ENCODE assay signal across 17 cellular contexts in the genomic region with DNA sequence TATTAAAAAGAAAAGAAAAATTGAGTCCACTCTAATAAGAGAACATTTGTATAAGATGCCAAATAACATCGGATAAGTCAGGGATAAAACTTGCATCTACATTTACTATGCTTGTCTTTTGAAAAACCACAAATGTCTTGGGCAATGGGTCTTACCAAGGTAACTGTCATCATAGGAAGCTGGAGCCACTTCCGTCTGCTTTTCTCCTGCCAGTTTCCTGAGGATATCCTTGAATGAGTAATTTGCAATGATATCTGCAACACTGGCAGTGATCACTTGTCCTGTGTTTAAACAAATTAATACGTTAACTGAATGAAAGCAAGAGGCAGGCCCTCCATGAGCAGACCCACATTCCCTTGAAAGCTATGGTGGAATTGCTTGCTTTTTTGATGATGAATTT.
"Had no signal": no experiment of that assay in that cellular context is flagged by ENCODE, and none has a peak within 500 bp of the region (broad histone marks: within the 10 kb centered on the region; RNA-seq: fewer than 3 reads in every experiment).

No MANE protein-coding gene starts in this region.

- H3K27ac ChIP-seq: colonic mucosa, esophagus squamous epithelium, hepatocyte, pancreas, right lobe of liver, tibial nerve, vagina had no signal

- H3K27me3 ChIP-seq: ascending aorta, colonic mucosa, esophagus squamous epithelium, hepatocyte, pancreas, right lobe of liver, tibial nerve, vagina had no signal

- H2AFZ ChIP-seq: hepatocyte had no signal

- H3K4me2 ChIP-seq: hepatocyte had no signal

- FAIRE-seq: pancreas, small intestine had no signal

- DNase-seq: activated CD4-positive, alpha-beta T cell treated with anti-CD3 and anti-CD28 coated beads, Interleukin-2, amount 50 U/mL, for 4 hours; activated gamma-delta T cell; colonic mucosa; effector CD4-positive, alpha-beta T cell; esophagus squamous epithelium; mesenchymal stem cell; mucosa of descending colon; naive B cell; pancreas; right lobe of liver; small intestine; stimulated activated CD4-positive, alpha-beta T cell treated with anti-CD3 and anti-CD28 coated beads, Interleukin-15, amount 100 ng/mL, for 24 hours; stimulated activated CD4-positive, alpha-beta T cell treated with anti-CD3 and anti-CD28 coated beads, Interleukin-2, amount 100 ng/mL, for 48 hours had no signal

- H3K4me3 ChIP-seq: ascending aorta, colonic mucosa, esophagus squamous epithelium, hepatocyte, mucosa of descending colon, pancreas, right lobe of liver, tibial nerve, vagina had no signal

- H3K36me3 ChIP-seq: colonic mucosa, esophagus squamous epithelium, pancreas, right lobe of liver, tibial nerve, vagina had no signal

- H3K9me3 ChIP-seq: ascending aorta, colonic mucosa, esophagus squamous epithelium, mucosa of descending colon, pancreas, right lobe of liver, tibial nerve, vagina had no signal

- H3K79me2 ChIP-seq: hepatocyte had no signal

- ATAC-seq: mucosa of descending colon, pancreas, right lobe of liver had no signal

- H3K4me1 ChIP-seq: colonic mucosa, esophagus squamous epithelium, pancreas, right lobe of liver, tibial nerve, vagina had no signal
